Comparison of ENCODE assay signal across 28 cellular contexts in genomic region chr3:116322761-116323160, GRCh38.
"Had no signal": no experiment of that assay in that cellular context is flagged by ENCODE, and none has a peak within 500 bp of the region (broad histone marks: within the 10 kb centered on the region; RNA-seq: fewer than 3 reads in every experiment).

No MANE protein-coding gene starts in this region.

- H3K9me3 ChIP-seq: ascending aorta, gastrocnemius medialis, heart left ventricle had no signal

- H3K4me3 Mint-ChIP-seq: activated CD4-positive, alpha-beta memory T cell treated with anti-CD3 and anti-CD28 coated beads for 36 hours; activated CD4-positive, alpha-beta T cell treated with anti-CD3 and anti-CD28 coated beads for 36 hours; activated CD4-positive, alpha-beta T cell treated with anti-CD3 and anti-CD28 coated beads, Interleukin-2, amount 10 ng/mL, durations not matched to agents 24 days and 14 days; activated naive CD4-positive, alpha-beta T cell treated with anti-CD3 and anti-CD28 coated beads, Interleukin-2, amount 10 ng/mL, durations not matched to agents 7 days and 5 days; activated naive CD8-positive, alpha-beta T cell treated with anti-CD3 and anti-CD28 coated beads, Interleukin-2, amount 10 ng/mL, durations not matched to agents 7 days and 5 days; activated T-cell treated with anti-CD3 and anti-CD28 coated beads, Interleukin-2, amount 50 U/mL, for 24 hours; activated T-cell treated with anti-CD3 and anti-CD28 coated beads, Interleukin-2, amount 50 U/mL, for 72 hours; central memory CD8-positive, alpha-beta T cell; dendritic cell treated with granulocyte-macrophage colony-stimulating factor and Interleukin-4, amounts not matched to agents 40 ng/mL and 50 ng/mL, for 4 days; endodermal cell had no signal

- DNase-seq: activated CD4-positive, alpha-beta memory T cell treated with anti-CD3 and anti-CD28 coated beads for 36 hours; activated CD4-positive, alpha-beta T cell treated with anti-CD3 and anti-CD28 coated beads for 36 hours; activated CD4-positive, alpha-beta T cell treated with anti-CD3 and anti-CD28 coated beads, Interleukin-2, amount 10 ng/mL, durations not matched to agents 24 days and 14 days; activated CD4-positive, CD25-positive, alpha-beta regulatory T cell; activated CD4-positive, CD25-positive, alpha-beta regulatory T cell treated with anti-CD3 and anti-CD28 coated beads, Interleukin-2, amount 50 U/mL, for 72 hours; activated CD8-positive, alpha-beta memory T cell treated with anti-CD3 and anti-CD28 coated beads, Interleukin-2, amount 50 U/mL, for 48 hours; activated gamma-delta T cell; activated naive CD4-positive, alpha-beta T cell; activated naive CD4-positive, alpha-beta T cell treated with anti-CD3 and anti-CD28 coated beads, Interleukin-2, amount 10 ng/mL, durations not matched to agents 7 days and 5 days; activated naive CD8-positive, alpha-beta T cell treated with anti-CD3 and anti-CD28 coated beads, Interleukin-2, amount 10 ng/mL, durations not matched to agents 7 days and 5 days; activated T-cell treated with anti-CD3 and anti-CD28 coated beads for 4 hours; activated T-cell treated with anti-CD3 and anti-CD28 coated beads, Interleukin-2, amount 50 U/mL, for 24 hours; activated T-cell treated with anti-CD3 and anti-CD28 coated beads, Interleukin-2, amount 50 U/mL, for 72 hours; brain microvascular endothelial cell; dorsolateral prefrontal cortex; effector memory CD4-positive, alpha-beta T cell; endodermal cell; foreskin keratinocyte; gastrocnemius medialis; glutamatergic neuron; heart left ventricle; T-helper 2 cell had no signal

- H3K36me3 Mint-ChIP-seq: activated CD4-positive, alpha-beta memory T cell treated with anti-CD3 and anti-CD28 coated beads for 36 hours; activated naive CD4-positive, alpha-beta T cell treated with anti-CD3 and anti-CD28 coated beads, Interleukin-2, amount 10 ng/mL, durations not matched to agents 7 days and 5 days; activated naive CD4-positive, alpha-beta T cell treated with anti-CD3 and anti-CD28 coated beads, Interleukin-2, amount 50 U/mL, for 72 hours; activated naive CD8-positive, alpha-beta T cell treated with anti-CD3 and anti-CD28 coated beads, Interleukin-2, amount 10 ng/mL, durations not matched to agents 7 days and 5 days had no signal

- H3K27me3 ChIP-seq: ascending aorta, brain microvascular endothelial cell, dorsolateral prefrontal cortex, foreskin keratinocyte, gastrocnemius medialis, heart left ventricle had no signal

- ATAC-seq: activated CD4-positive, alpha-beta T cell treated with anti-CD3 and anti-CD28 coated beads for 36 hours; activated naive CD4-positive, alpha-beta T cell treated with anti-CD3 and anti-CD28 coated beads, Interleukin-2, amount 50 U/mL, for 72 hours; activated T-cell treated with anti-CD3 and anti-CD28 coated beads, Interleukin-2, amount 50 U/mL, for 72 hours; esophagus mucosa; foreskin keratinocyte; gastrocnemius medialis; heart left ventricle had no signal

- H3K27ac Mint-ChIP-seq: activated CD4-positive, alpha-beta memory T cell treated with anti-CD3 and anti-CD28 coated beads for 36 hours; activated CD4-positive, alpha-beta T cell treated with anti-CD3 and anti-CD28 coated beads for 36 hours; activated CD4-positive, alpha-beta T cell treated with anti-CD3 and anti-CD28 coated beads, Interleukin-2, amount 10 ng/mL, durations not matched to agents 24 days and 14 days; activated naive CD4-positive, alpha-beta T cell treated with anti-CD3 and anti-CD28 coated beads, Interleukin-2, amount 10 ng/mL, durations not matched to agents 7 days and 5 days; activated naive CD4-positive, alpha-beta T cell treated with anti-CD3 and anti-CD28 coated beads, Interleukin-2, amount 50 U/mL, for 72 hours; activated naive CD8-positive, alpha-beta T cell treated with anti-CD3 and anti-CD28 coated beads, Interleukin-2, amount 10 ng/mL, durations not matched to agents 7 days and 5 days; activated T-cell treated with anti-CD3 and anti-CD28 coated beads, Interleukin-2, amount 50 U/mL, for 24 hours; activated T-cell treated with anti-CD3 and anti-CD28 coated beads, Interleukin-2, amount 50 U/mL, for 72 hours; dendritic cell treated with granulocyte-macrophage colony-stimulating factor and Interleukin-4, amounts not matched to agents 40 ng/mL and 50 ng/mL, for 4 days; endodermal cell had no signal

- H3K27me3 Mint-ChIP-seq: activated CD4-positive, alpha-beta memory T cell treated with anti-CD3 and anti-CD28 coated beads for 36 hours; activated CD4-positive, alpha-beta T cell treated with anti-CD3 and anti-CD28 coated beads for 36 hours; activated CD4-positive, alpha-beta T cell treated with anti-CD3 and anti-CD28 coated beads, Interleukin-2, amount 10 ng/mL, durations not matched to agents 24 days and 14 days; activated naive CD4-positive, alpha-beta T cell treated with anti-CD3 and anti-CD28 coated beads, Interleukin-2, amount 10 ng/mL, durations not matched to agents 7 days and 5 days; activated naive CD8-positive, alpha-beta T cell treated with anti-CD3 and anti-CD28 coated beads, Interleukin-2, amount 10 ng/mL, durations not matched to agents 7 days and 5 days; activated T-cell treated with anti-CD3 and anti-CD28 coated beads, Interleukin-2, amount 50 U/mL, for 24 hours; central memory CD8-positive, alpha-beta T cell; dendritic cell treated with granulocyte-macrophage colony-stimulating factor and Interleukin-4, amounts not matched to agents 40 ng/mL and 50 ng/mL, for 4 days had no signal

- H3K4me1 Mint-ChIP-seq: activated CD4-positive, alpha-beta T cell treated with anti-CD3 and anti-CD28 coated beads for 36 hours; activated CD4-positive, alpha-beta T cell treated with anti-CD3 and anti-CD28 coated beads, Interleukin-2, amount 10 ng/mL, durations not matched to agents 24 days and 14 days; activated naive CD4-positive, alpha-beta T cell treated with anti-CD3 and anti-CD28 coated beads, Interleukin-2, amount 10 ng/mL, durations not matched to agents 7 days and 5 days; activated naive CD8-positive, alpha-beta T cell treated with anti-CD3 and anti-CD28 coated beads, Interleukin-2, amount 10 ng/mL, durations not matched to agents 7 days and 5 days; central memory CD8-positive, alpha-beta T cell; endodermal cell had no signal

- H3K27ac ChIP-seq: ascending aorta, brain microvascular endothelial cell, coronary artery, dorsolateral prefrontal cortex, foreskin keratinocyte, gastrocnemius medialis, heart left ventricle had no signal

- H3K4me3 ChIP-seq: ascending aorta, coronary artery, dorsolateral prefrontal cortex, gastrocnemius medialis, heart left ventricle had no signal

- H3K4me1 ChIP-seq: ascending aorta, foreskin keratinocyte, gastrocnemius medialis, heart left ventricle had no signal

- H3K36me3 ChIP-seq: ascending aorta, brain microvascular endothelial cell, gastrocnemius medialis, heart left ventricle had no signal

- H3K9me3 Mint-ChIP-seq: activated CD4-positive, alpha-beta memory T cell treated with anti-CD3 and anti-CD28 coated beads for 36 hours; activated CD4-positive, alpha-beta T cell treated with anti-CD3 and anti-CD28 coated beads, Interleukin-2, amount 10 ng/mL, durations not matched to agents 24 days and 14 days; activated naive CD4-positive, alpha-beta T cell treated with anti-CD3 and anti-CD28 coated beads, Interleukin-2, amount 10 ng/mL, durations not matched to agents 7 days and 5 days; activated naive CD8-positive, alpha-beta T cell treated with anti-CD3 and anti-CD28 coated beads, Interleukin-2, amount 10 ng/mL, durations not matched to agents 7 days and 5 days; activated T-cell treated with anti-CD3 and anti-CD28 coated beads, Interleukin-2, amount 50 U/mL, for 24 hours; endodermal cell had no signal
